In genomic region chr17:28853295-28853694, GRCh38 we compare ENCODE assay signal across 28 cellular contexts. TPM values are rescaled to one million over a fixed set of nuclear protein-coding genes. Genes with fewer than 3 reads are reported as not detected.
DNase-seq lines count a peak whose midpoint lies in the region; ATAC-seq and TF ChIP-seq lines count a peak whose summit lies in the region.
"Had no signal": no experiment of that assay in that cellular context is flagged by ENCODE, and none has a peak within 500 bp of the region (broad histone marks: within the 10 kb centered on the region; RNA-seq: fewer than 3 reads in every experiment).

No MANE protein-coding gene starts in this region.

- no peak for DNase-seq in activated T-cell treated with anti-CD3 and anti-CD28 coated beads, Interleukin-2, amount 50 U/mL, for 24 hours
- no peak for DNase-seq in activated T-cell treated with anti-CD3 and anti-CD28 coated beads, Interleukin-2, amount 50 U/mL, for 1 hour
- no peak for DNase-seq in CD8-positive, alpha-beta memory T cell
- DNase-seq in naive thymus-derived CD8-positive, alpha-beta T cell, result no peak
- DNase-seq in omental fat pad (ENCODE audit: low spot score) (no peak), T1000 (lab: John Stamatoyannopoulos, UW) (no peak), tibial nerve (ENCODE audit: low spot score in 2 of 2) (no peak)
- DNase-seq: activated CD4-positive, alpha-beta T cell treated with anti-CD3 and anti-CD28 coated beads for 48 hours; AML-193; DMS79 treated with DMSO at 0.1 percent for 48 hours; endodermal cell; foreskin melanocyte; HCEC 1CT; left cardiac atrium; NCI-H1436 treated with DMSO at 0.1 percent for 48 hours; NCI-H2107; NCI-H446; ovary; SK-N-SH; stimulated activated naive CD8-positive, alpha-beta T cell treated with anti-CD3 and anti-CD28 coated beads, Interleukin-15, Interleukin-2, amounts not matched to agents 100 U/mL and 50 U/mL, for 24 hours; T-helper 2 cell; tibial artery had no signal

- no peak overlapping the region for H3K27ac ChIP-seq in CD8-positive, alpha-beta memory T cell (ENCODE audit: low read depth, low read length)
- no peak overlapping the region for H3K27ac ChIP-seq in tibial nerve
- H3K27ac ChIP-seq: KMS-11, ovary had no signal

- peaks cover 14% of the 10 kb centered on the region for H3K4me1 ChIP-seq in CD8-positive, alpha-beta memory T cell (ENCODE audit: insufficient read depth, low read length)
- peaks cover 0 to 17% (median 8%) of the 10 kb centered on the region in 4 donors for H3K4me1 ChIP-seq in tibial nerve

- POLR2A ChIA-PET in CD8-positive, alpha-beta memory T cell (lab: Charles Lee), result interaction anchor here (0.7 kb wide), 3 partner anchors 44 to 242 kb away, joined by 7 to 14 read pairs (median 8); partner anchors contain the start of gene FLOT2
- POLR2A ChIA-PET in naive thymus-derived CD8-positive, alpha-beta T cell (lab: Charles Lee), result interaction anchor here (0.8 to 1.8 kb wide), 3 partner anchors 40 to 141 kb away, joined by 6 to 9 read pairs (median 6); partner anchors contain the start of gene FLOT2

- H3K4me3 ChIP-seq in CD8-positive, alpha-beta memory T cell (ENCODE audit: low read length), result no peak overlapping the region
- no peak overlapping the region for H3K4me3 ChIP-seq in tibial nerve
- H3K4me3 ChIP-seq: ovary, skin epidermis, tibial artery had no signal

- TF ChIP-seq POLR2A in tibial nerve (IDR thresholded peaks at IDR 0.05), result no peak

- ATAC-seq in activated T-helper 17 cell treated with anti-CD3 and anti-CD28 coated beads, Interleukin-2, amount 50 U/mL, for 72 hours (replicated peaks), result no peak
- no peak for ATAC-seq in naive thymus-derived CD8-positive, alpha-beta T cell
- no peak for ATAC-seq in omental fat pad (ENCODE audit: low FRiP score)
- ATAC-seq: esophagus mucosa; left cardiac atrium; stimulated activated naive CD8-positive, alpha-beta T cell treated with anti-CD3 and anti-CD28 coated beads, Interleukin-15, Interleukin-2, amounts not matched to agents 100 U/mL and 50 U/mL, for 24 hours had no signal

- peaks cover 39% of the 10 kb centered on the region for H3K4me1 Mint-ChIP-seq in activated T-cell treated with anti-CD3 and anti-CD28 coated beads, Interleukin-2, amount 50 U/mL, for 24 hours (ENCODE audit: low read depth)
- H3K4me1 Mint-ChIP-seq in CD8-positive, alpha-beta memory T cell, result peaks cover 15 to 23% (median 20%) of the 10 kb centered on the region in 3 donors
- peaks cover 7% of the 10 kb centered on the region for H3K4me1 Mint-ChIP-seq in activated T-helper 17 cell treated with anti-CD3 and anti-CD28 coated beads, Interleukin-2, amount 50 U/mL, for 72 hours
- peaks cover 0 to 23% (median 17%) of the 10 kb centered on the region in 4 donors for H3K4me1 Mint-ChIP-seq in naive thymus-derived CD8-positive, alpha-beta T cell

- H3K27me3 ChIP-seq in CD8-positive, alpha-beta memory T cell (ENCODE audit: insufficient read depth, low read length, poor library complexity, severe bottlenecking), result no peaks in the 10 kb centered on the region
- no peaks in the 10 kb centered on the region for H3K27me3 ChIP-seq in tibial nerve
- H3K27me3 ChIP-seq: ovary, tibial artery had no signal

- H3K27me3 Mint-ChIP-seq in activated T-cell treated with anti-CD3 and anti-CD28 coated beads, Interleukin-2, amount 50 U/mL, for 24 hours, result no peaks in the 10 kb centered on the region
- H3K27me3 Mint-ChIP-seq in CD8-positive, alpha-beta memory T cell, result no peaks in the 10 kb centered on the region
- no peaks in the 10 kb centered on the region for H3K27me3 Mint-ChIP-seq in activated T-helper 17 cell treated with anti-CD3 and anti-CD28 coated beads, Interleukin-2, amount 50 U/mL, for 72 hours
- H3K27me3 Mint-ChIP-seq in naive thymus-derived CD8-positive, alpha-beta T cell, result no peaks in the 10 kb centered on the region
- H3K27me3 Mint-ChIP-seq: central memory CD8-positive, alpha-beta T cell had no signal

- H3K9me3 Mint-ChIP-seq in activated T-cell treated with anti-CD3 and anti-CD28 coated beads, Interleukin-2, amount 50 U/mL, for 24 hours, result no peaks in the 10 kb centered on the region
- no peaks in the 10 kb centered on the region for H3K9me3 Mint-ChIP-seq in CD8-positive, alpha-beta memory T cell
- no peaks in the 10 kb centered on the region for H3K9me3 Mint-ChIP-seq in activated T-helper 17 cell treated with anti-CD3 and anti-CD28 coated beads, Interleukin-2, amount 50 U/mL, for 72 hours
- no peaks in the 10 kb centered on the region for H3K9me3 Mint-ChIP-seq in naive thymus-derived CD8-positive, alpha-beta T cell
- H3K9me3 Mint-ChIP-seq: central memory CD8-positive, alpha-beta T cell; dendritic cell treated with granulocyte-macrophage colony-stimulating factor and Interleukin-4, amounts not matched to agents 40 ng/mL and 50 ng/mL, for 4 days; endodermal cell had no signal

- H3K9me3 ChIP-seq in CD8-positive, alpha-beta memory T cell (ENCODE audit: low read length), result no peaks in the 10 kb centered on the region
- no peaks in the 10 kb centered on the region for H3K9me3 ChIP-seq in tibial nerve
- H3K9me3 ChIP-seq: ovary, SK-N-SH, tibial artery had no signal

- TF ChIP-seq CTCF in omental fat pad (IDR thresholded peaks at IDR 0.05), result no peak
- no peak for TF ChIP-seq CTCF in tibial nerve (IDR thresholded peaks at IDR 0.05)

- TF ChIP-seq EP300 in tibial nerve (IDR thresholded peaks at IDR 0.05), result no peak

- peaks cover 8% of the 10 kb centered on the region for H3K36me3 ChIP-seq in CD8-positive, alpha-beta memory T cell (ENCODE audit: insufficient read depth, low read length)
- H3K36me3 ChIP-seq in tibial nerve, result peaks cover 0 to 23% (median under 1%) of the 10 kb centered on the region in 3 donors
- H3K36me3 ChIP-seq: ovary had no signal

- CTCF ChIA-PET in CD8-positive, alpha-beta memory T cell (lab: Charles Lee), result interaction anchor here (2.0 kb wide), 1 partner anchor 11 kb away, joined by 5 read pairs; the partner anchor contains the start of gene FAM222B

- peak overlapping the region; percentile 61 for H3K27ac Mint-ChIP-seq in activated T-cell treated with anti-CD3 and anti-CD28 coated beads, Interleukin-2, amount 50 U/mL, for 24 hours
- H3K27ac Mint-ChIP-seq in CD8-positive, alpha-beta memory T cell, result peak overlapping the region in 3 of 8 donors; percentile 19 to 33 (median 29)
- H3K27ac Mint-ChIP-seq in activated T-helper 17 cell treated with anti-CD3 and anti-CD28 coated beads, Interleukin-2, amount 50 U/mL, for 72 hours, result no peak overlapping the region
- H3K27ac Mint-ChIP-seq in naive thymus-derived CD8-positive, alpha-beta T cell, result peak overlapping the region in 7 of 10 donors; percentile 19 to 94 (median 55)
- H3K27ac Mint-ChIP-seq: endodermal cell had no signal

- WGBS in tibial nerve, 2 donors, result 91 to 94% methylated on average over 2 of the region's 2 CpGs

- H3K4me3 Mint-ChIP-seq in activated T-cell treated with anti-CD3 and anti-CD28 coated beads, Interleukin-2, amount 50 U/mL, for 24 hours, result peak overlapping the region; percentile 95
- peak overlapping the region; percentile 19 to 91 (median 39) for H3K4me3 Mint-ChIP-seq in CD8-positive, alpha-beta memory T cell
- peak overlapping the region; percentile 87 for H3K4me3 Mint-ChIP-seq in activated T-helper 17 cell treated with anti-CD3 and anti-CD28 coated beads, Interleukin-2, amount 50 U/mL, for 72 hours
- peak overlapping the region in 6 of 10 donors; percentile 39 to 69 (median 54) for H3K4me3 Mint-ChIP-seq in naive thymus-derived CD8-positive, alpha-beta T cell
- H3K4me3 Mint-ChIP-seq: dendritic cell treated with granulocyte-macrophage colony-stimulating factor and Interleukin-4, amounts not matched to agents 40 ng/mL and 50 ng/mL, for 4 days had no signal

- H3K36me3 Mint-ChIP-seq in activated T-cell treated with anti-CD3 and anti-CD28 coated beads, Interleukin-2, amount 50 U/mL, for 24 hours (ENCODE audit: low read depth), result peaks cover 35% of the 10 kb centered on the region
- peaks cover 0 to 24% (median 4%) of the 10 kb centered on the region in 3 donors for H3K36me3 Mint-ChIP-seq in CD8-positive, alpha-beta memory T cell
- peaks cover 23% of the 10 kb centered on the region for H3K36me3 Mint-ChIP-seq in activated T-helper 17 cell treated with anti-CD3 and anti-CD28 coated beads, Interleukin-2, amount 50 U/mL, for 72 hours (ENCODE audit: low read depth)
- peaks cover 0 to 17% (median 0%) of the 10 kb centered on the region in 3 donors for H3K36me3 Mint-ChIP-seq in naive thymus-derived CD8-positive, alpha-beta T cell

RNA-seq across cellular contexts. Expression of gene ERAL1, which starts 1.5 kb away (rescaled TPM):
- 10 to 100 TPM; 84.1 to 86.2 TPM for total RNA-seq in CD8-positive, alpha-beta memory T cell
- polyA plus RNA-seq in CD8-positive, alpha-beta memory T cell, result 44.7 TPM
- 10 to 100 TPM; 38.2 to 60.2 TPM for total RNA-seq in activated T-helper 17 cell treated with anti-CD3 and anti-CD28 coated beads, Interleukin-2, amount 50 U/mL, for 72 hours
- 10 to 100 TPM; 25.3 to 25.8 TPM for total RNA-seq in naive thymus-derived CD8-positive, alpha-beta T cell
- 10 to 100 TPM; 32.7 to 54.9 (median 38.0) TPM for polyA plus RNA-seq in naive thymus-derived CD8-positive, alpha-beta T cell
- total RNA-seq in omental fat pad (10 to 100 TPM; 21.3 to 35.9 (median 27.8) TPM), tibial nerve (10 to 100 TPM; 26.4 to 52.8 (median 36.2) TPM)

RNA-seq across cellular contexts. Expression of gene FAM222B, which starts 10.7 kb away (rescaled TPM):
- total RNA-seq in CD8-positive, alpha-beta memory T cell, result 10 to 100 TPM; 20.6 to 21.5 TPM
- 19.3 TPM for polyA plus RNA-seq in CD8-positive, alpha-beta memory T cell
- 10 to 100 TPM; 18.7 to 25.1 TPM for total RNA-seq in activated T-helper 17 cell treated with anti-CD3 and anti-CD28 coated beads, Interleukin-2, amount 50 U/mL, for 72 hours
- total RNA-seq in naive thymus-derived CD8-positive, alpha-beta T cell, result 10 to 100 TPM; 16.9 to 23.1 TPM
- 10 to 100 TPM in 1 of 3 donors, 1 to 10 TPM in 2; 7.5 to 20.0 (median 9.2) TPM for polyA plus RNA-seq in naive thymus-derived CD8-positive, alpha-beta T cell
- total RNA-seq in omental fat pad, result 10 to 100 TPM; 12.2 to 19.0 (median 14.0) TPM
- 10 to 100 TPM in 2 of 4 donors, 1 to 10 TPM in 2; 6.1 to 17.1 (median 11.4) TPM for total RNA-seq in tibial nerve

RNA-seq across cellular contexts. Expression of gene FLOT2, which starts 44.2 kb away (rescaled TPM):
- 100 to 1,000 TPM; 113 to 115 TPM for total RNA-seq in CD8-positive, alpha-beta memory T cell
- polyA plus RNA-seq in CD8-positive, alpha-beta memory T cell, result 268 TPM
- 100 to 1,000 TPM in 1 of 2 donors, 10 to 100 TPM in 1; 85.8 to 113 TPM for total RNA-seq in activated T-helper 17 cell treated with anti-CD3 and anti-CD28 coated beads, Interleukin-2, amount 50 U/mL, for 72 hours
- total RNA-seq in naive thymus-derived CD8-positive, alpha-beta T cell, result 100 to 1,000 TPM; 206 to 213 TPM
- polyA plus RNA-seq in naive thymus-derived CD8-positive, alpha-beta T cell, result 100 to 1,000 TPM; 230 to 253 (median 237) TPM
- total RNA-seq in omental fat pad (10 to 100 TPM; 51.1 to 95.0 (median 68.3) TPM), tibial nerve (10 to 100 TPM; 54.8 to 84.9 (median 65.2) TPM)

RNA-seq across cellular contexts. Expression of gene DHRS13, which starts 49.6 kb away (rescaled TPM):
- total RNA-seq in CD8-positive, alpha-beta memory T cell, result 10 to 100 TPM; 32.6 to 34.7 TPM
- polyA plus RNA-seq in CD8-positive, alpha-beta memory T cell, result 26.5 TPM
- 10 to 100 TPM; 24.9 to 82.1 TPM for total RNA-seq in activated T-helper 17 cell treated with anti-CD3 and anti-CD28 coated beads, Interleukin-2, amount 50 U/mL, for 72 hours
- 10 to 100 TPM; 46.1 to 47.3 TPM for total RNA-seq in naive thymus-derived CD8-positive, alpha-beta T cell
- 10 to 100 TPM; 17.1 to 22.8 (median 19.4) TPM for polyA plus RNA-seq in naive thymus-derived CD8-positive, alpha-beta T cell
- 10 to 100 TPM in 1 of 4 donors, 1 to 10 TPM in 3; 5.0 to 11.3 (median 6.3) TPM for total RNA-seq in omental fat pad
- 10 to 100 TPM in 1 of 4 donors, 1 to 10 TPM in 3; 2.4 to 21.9 (median 8.8) TPM for total RNA-seq in tibial nerve

Comparison
In these comparisons a context has a peak if more than half of its experiments do, and no peak if none do; other contexts are left out.
1. H3K4me3 Mint-ChIP-seq: peak in every context shown above with its lines; median percentile 95 in activated T-cell treated with anti-CD3 and anti-CD28 coated beads, Interleukin-2, amount 50 U/mL, for 24 hours; 87 in activated T-helper 17 cell treated with anti-CD3 and anti-CD28 coated beads, Interleukin-2, amount 50 U/mL, for 72 hours; 54 in naive thymus-derived CD8-positive, alpha-beta T cell; 39 in CD8-positive, alpha-beta memory T cell.